33 cellular contexts compared by ENCODE assay signal in the genomic region with DNA sequence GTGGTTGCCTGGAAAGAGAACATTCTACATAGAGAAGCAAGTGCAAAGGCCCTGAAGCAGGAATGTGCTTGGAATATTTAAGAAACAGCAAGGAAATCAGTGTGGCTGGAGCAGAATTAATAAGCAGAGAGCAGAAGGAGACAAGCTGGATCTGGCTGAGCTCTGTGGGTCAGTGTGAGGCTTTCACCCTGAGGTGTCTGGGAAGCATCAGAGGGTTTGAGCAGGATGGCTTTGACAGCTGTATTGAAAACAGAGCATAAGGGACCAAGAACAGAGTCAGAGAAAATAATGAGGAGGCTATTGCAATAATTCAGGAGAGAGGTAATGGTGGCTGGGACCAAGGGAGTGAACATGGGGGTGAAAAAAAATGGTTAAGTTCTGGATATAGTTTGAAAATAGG.
"Had no signal": no experiment of that assay in that cellular context is flagged by ENCODE, and none has a peak within 500 bp of the region (broad histone marks: within the 10 kb centered on the region; RNA-seq: fewer than 3 reads in every experiment).

No MANE protein-coding gene starts in this region.

- H3K27ac ChIP-seq: adrenal gland, ascending aorta, body of pancreas, brain microvascular endothelial cell, breast epithelium, cardiac muscle cell had no signal

- H3K9me3 ChIP-seq: adrenal gland, ascending aorta, body of pancreas, breast epithelium had no signal

- ATAC-seq: activated naive CD4-positive, alpha-beta T cell treated with anti-CD3 and anti-CD28 coated beads, Interleukin-2, amount 50 U/mL, for 72 hours; activated naive CD8-positive, alpha-beta T cell treated with anti-CD3 and anti-CD28 coated beads, Interleukin-2, amount 50 U/mL, for 24 hours; activated T-cell treated with anti-CD3 and anti-CD28 coated beads, Interleukin-2, amount 50 U/mL, for 4 hours; activated T-cell treated with anti-CD3 and anti-CD28 coated beads, Interleukin-2, amount 50 U/mL, for 72 hours; activated T-helper 17 cell treated with anti-CD3 and anti-CD28 coated beads, Interleukin-2, amount 50 U/mL, for 72 hours; body of pancreas had no signal

- H3K4me1 ChIP-seq: adrenal gland, ascending aorta, body of pancreas, breast epithelium had no signal

- FAIRE-seq: astrocyte, bronchial epithelial cell had no signal

- H3K4me3 ChIP-seq: adrenal gland, ascending aorta, body of pancreas, breast epithelium, cardiac muscle cell had no signal

- H3K27me3 ChIP-seq: adrenal gland, ascending aorta, body of pancreas, brain microvascular endothelial cell, breast epithelium, cardiac muscle cell had no signal

- H3K36me3 ChIP-seq: adrenal gland, ascending aorta, brain microvascular endothelial cell, breast epithelium, cardiac muscle cell had no signal

- DNase-seq: activated effector memory CD4-positive, alpha-beta T cell treated with anti-CD3 and anti-CD28 coated beads, Interleukin-2, amount 50 U/mL, for 16 hours; activated effector memory CD4-positive, alpha-beta T cell treated with Interleukin-2 at 50 U/mL for 16 hours; activated gamma-delta T cell; activated gamma-delta T cell treated with Interleukin-2 at 50 U/mL for 16 hours; activated naive CD4-positive, alpha-beta T cell; activated naive CD4-positive, alpha-beta T cell treated with anti-CD3 and anti-CD28 coated beads for 36 hours; activated naive CD4-positive, alpha-beta T cell treated with anti-CD3 and anti-CD28 coated beads, Interleukin-2, amount 10 ng/mL, durations not matched to agents 7 days and 5 days; activated naive CD4-positive, alpha-beta T cell treated with anti-CD3 and anti-CD28 coated beads, Interleukin-2, amount 50 U/mL, for 16 hours; activated naive CD4-positive, alpha-beta T cell treated with Interleukin-2 at 50 U/mL for 16 hours; activated naive CD8-positive, alpha-beta T cell treated with anti-CD3 and anti-CD28 coated beads for 36 hours; activated naive CD8-positive, alpha-beta T cell treated with anti-CD3 and anti-CD28 coated beads, Interleukin-2, amount 10 ng/mL, durations not matched to agents 7 days and 5 days; activated naive CD8-positive, alpha-beta T cell treated with anti-CD3 and anti-CD28 coated beads, Interleukin-2, amount 50 U/mL, for 24 hours; activated T-cell treated with anti-CD3 and anti-CD28 coated beads, Interleukin-2, amount 50 U/mL, for 24 hours; activated T-cell treated with anti-CD3 and anti-CD28 coated beads, Interleukin-2, amount 50 U/mL, for 4 hours; activated T-cell treated with anti-CD3 and anti-CD28 coated beads, Interleukin-2, amount 50 U/mL, for 48 hours; activated T-cell treated with anti-CD3 and anti-CD28 coated beads, Interleukin-2, amount 50 U/mL, for 72 hours; amniotic stem cell; amygdala; anterior cingulate cortex; aorta; body of pancreas; brain microvascular endothelial cell; caudate nucleus; central memory CD4-positive, alpha-beta T cell; cerebellar nuclear complex had no signal
